In genomic region chr1:223007250-223007649, GRCh38 we compare ENCODE assay signal across 1 cellular context.
A peak's percentile ranks its signal among the peaks of the same experiment; 100 is the strongest.
TF ChIP-seq lines count a peak whose summit lies in the region.

No MANE protein-coding gene starts in this region.

TF ChIP-seq in HepG2, 621 proteins besides CTCF, POLR2A, EP300 and RAD21 (continued from another document and continues in another):
- TF ChIP-seq GMEB1 (CRISPR knock-in tag; IDR thresholded peaks at IDR 0.05; ENCODE audit: borderline replicate concordance), result no peak
- no peak for TF ChIP-seq MNT (IDR thresholded peaks at IDR 0.05)
- no peak for TF ChIP-seq ATRX (CRISPR knock-in tag; IDR thresholded peaks at IDR 0.05; ENCODE audit: borderline replicate concordance)
- TF ChIP-seq ATF3 (CRISPR knock-in tag; IDR thresholded peaks at IDR 0.05), result no peak
- TF ChIP-seq PAXIP1 (CRISPR knock-in tag; conservative IDR thresholded peaks at IDR 0.05), result peak; percentile 37; the same call in 1 of the 2 replicates
- TF ChIP-seq POGZ (CRISPR knock-in tag; IDR thresholded peaks at IDR 0.05), result peak; percentile 29; the same call in 1 of the 2 replicates
- TF ChIP-seq HMG20B (CRISPR knock-in tag; conservative IDR thresholded peaks at IDR 0.05), result no peak
- TF ChIP-seq ZNF558 (CRISPR knock-in tag; IDR thresholded peaks at IDR 0.05; ENCODE audit: borderline replicate concordance), result no peak
- no peak for TF ChIP-seq GABPA (IDR thresholded peaks at IDR 0.05; ENCODE audit: low read depth, low read length)
- TF ChIP-seq GABPA (CRISPR knock-in tag; IDR thresholded peaks at IDR 0.05; ENCODE audit: low read depth), result 0 out of 2 replicates have a peak, but pooled peaks have one; percentile 15
- TF ChIP-seq ZNF407 (CRISPR knock-in tag; IDR thresholded peaks at IDR 0.05; ENCODE audit: not compliant biosample characterization), result no peak
- TF ChIP-seq RNF2 (conservative IDR thresholded peaks at IDR 0.05; ENCODE audit: low read depth), result no peak
- TF ChIP-seq HNRNPLL (IDR thresholded peaks at IDR 0.05; ENCODE audit: low read depth, low read length, poor library complexity, severe bottlenecking), result no peak
- no peak for TF ChIP-seq ZFP91 (CRISPR knock-in tag; IDR thresholded peaks at IDR 0.05; ENCODE audit: borderline replicate concordance)
- TF ChIP-seq CBX1 (IDR thresholded peaks at IDR 0.05; ENCODE audit: low read depth), result no peak
- TF ChIP-seq TSC22D2 (CRISPR knock-in tag; IDR thresholded peaks at IDR 0.05; ENCODE audit: borderline replicate concordance), result no peak
- TF ChIP-seq ASH2L (IDR thresholded peaks at IDR 0.05; ENCODE audit: insufficient read length, low read depth, low read length), result no peak
- TF ChIP-seq SP5 (CRISPR knock-in tag; IDR thresholded peaks at IDR 0.05; ENCODE audit: borderline replicate concordance, low read depth), result no peak
- TF ChIP-seq ZXDC (CRISPR knock-in tag; IDR thresholded peaks at IDR 0.05), result no peak
- no peak for TF ChIP-seq ZNF282 (IDR thresholded peaks at IDR 0.05; ENCODE audit: partially characterized antibody)
- no peak for TF ChIP-seq NCOR1 (IDR thresholded peaks at IDR 0.05; ENCODE audit: borderline replicate concordance, low read length)
- 0 out of 2 replicates have a peak, but pooled peaks have one; percentile 24 for TF ChIP-seq ZMYM3 (CRISPR knock-in tag; IDR thresholded peaks at IDR 0.05)
- no peak for TF ChIP-seq ZNF20 (CRISPR knock-in tag; IDR thresholded peaks at IDR 0.05)
- peak; percentile 47 for TF ChIP-seq SALL1 (CRISPR knock-in tag; IDR thresholded peaks at IDR 0.05)
- peak; percentile 40; the same call in 1 of the 2 replicates for TF ChIP-seq ZNF205 (CRISPR knock-in tag; IDR thresholded peaks at IDR 0.05)
- TF ChIP-seq PHF20 (CRISPR knock-in tag; IDR thresholded peaks at IDR 0.05), result no peak
- 0 out of 2 replicates have a peak, but pooled peaks have one; percentile 15 for TF ChIP-seq BCL6 (CRISPR knock-in tag; IDR thresholded peaks at IDR 0.05)
- TF ChIP-seq ETV5 (CRISPR knock-in tag; IDR thresholded peaks at IDR 0.05; ENCODE audit: borderline replicate concordance), result peak; percentile 16; the same call in 1 of the 2 replicates
- TF ChIP-seq ISX (CRISPR knock-in tag; conservative IDR thresholded peaks at IDR 0.05), result no peak
- TF ChIP-seq EEA1 (CRISPR knock-in tag; IDR thresholded peaks at IDR 0.05; ENCODE audit: borderline replicate concordance), result no peak
- TF ChIP-seq MAFG (CRISPR knock-in tag; IDR thresholded peaks at IDR 0.05), result no peak
- 0 out of 2 replicates have a peak, but pooled peaks have one; percentile 37 for TF ChIP-seq ZNF263 (CRISPR knock-in tag; IDR thresholded peaks at IDR 0.05)
- no peak for TF ChIP-seq WIZ (CRISPR knock-in tag; IDR thresholded peaks at IDR 0.05)
